Comparison of ENCODE assay signal across 23 cellular contexts in the genomic region with DNA sequence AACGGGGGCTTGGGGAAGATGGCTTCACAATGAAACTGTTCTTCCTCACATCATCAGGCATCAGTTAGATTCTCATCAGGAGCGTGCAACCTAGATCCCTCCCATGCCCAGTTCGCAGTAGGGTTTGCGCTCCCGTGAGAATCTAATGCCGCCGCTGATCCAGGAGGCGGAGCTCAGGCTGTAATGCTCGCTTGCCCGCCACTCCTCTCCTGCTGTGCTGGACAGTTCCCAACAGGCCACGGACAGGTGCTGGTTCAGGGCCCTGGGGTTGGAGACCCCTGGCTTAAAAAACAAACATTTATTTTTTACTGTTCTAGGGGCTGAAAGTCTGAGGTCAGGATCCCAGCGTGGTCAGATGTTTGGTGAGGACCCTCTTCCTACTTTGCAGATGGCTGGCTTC.
A peak's percentile ranks its signal among the peaks of the same experiment; 100 is the strongest.
DNase-seq lines count a peak whose midpoint lies in the region; ATAC-seq, FAIRE-seq and TF ChIP-seq lines count a peak whose summit lies in the region.
"Had no signal": no experiment of that assay in that cellular context is flagged by ENCODE, and none has a peak within 500 bp of the region (broad histone marks: within the 10 kb centered on the region; RNA-seq: fewer than 3 reads in every experiment).

No MANE protein-coding gene starts in this region.

- no peak overlapping the region for H2BK5ac ChIP-seq in H9 (ENCODE audit: insufficient read length, low read length)

- H3K9me3 Mint-ChIP-seq in H9 = no peaks in the 10 kb centered on the region
- H3K9me3 Mint-ChIP-seq in progenitor cell of endocrine pancreas (ENCODE audit: low read depth) = no peaks in the 10 kb centered on the region
- H3K9me3 Mint-ChIP-seq: HFFc6 had no signal

- no peak overlapping the region for H4K91ac ChIP-seq in H9 (ENCODE audit: insufficient read length, low read depth, low read length)

- H3K14ac ChIP-seq in H9 (ENCODE audit: insufficient read depth, low read length) = no peak overlapping the region

- H3K56ac ChIP-seq in H9 (ENCODE audit: insufficient read length, low read depth, low read length) = no peak overlapping the region

- RAD21 ChIA-PET in GM12878 (lab: Charles Lee; ENCODE audit: unreplicated experiment) = no interaction called here

- no peak overlapping the region for H4K5ac ChIP-seq in H9 (ENCODE audit: insufficient read length, low read depth, low read length)

- H3K27me3 ChIP-seq in H9 (ENCODE audit: insufficient read depth, low read length) (no peaks in the 10 kb centered on the region; the same call in 1 of the 2 replicates), GM12878 (replicated peaks in 1 of 2; ENCODE audit: control insufficient read depth in 2 of 2, insufficient read depth in 2 of 2, low read length in 1 of 2) (no peaks in the 10 kb centered on the region)
- H3K27me3 ChIP-seq: BE2C had no signal

- ATAC-seq in GM12878 = no peak
- ATAC-seq: K562 had no signal

- H2BK120ac ChIP-seq in H9 (ENCODE audit: low read depth, low read length, poor library complexity, severe bottlenecking) = no peak overlapping the region

- H2BK12ac ChIP-seq in H9 (ENCODE audit: insufficient read length, low read depth, low read length) = no peak overlapping the region

- H2AFZ ChIP-seq in H9 (ENCODE audit: low read length) (no peak overlapping the region), GM12878 (ENCODE audit: control insufficient read depth, low read depth, low read length) (no peak overlapping the region)

- in situ Hi-C loops in GM12878 (cut with MboI) = no loop called here

- intact Hi-C loops in GM12878 (cut with micrococcal nuclease; ENCODE audit: unreplicated experiment) = no loop called here

- no peak for FAIRE-seq in GM12878 (lab: Jason Lieb, UNC)
- FAIRE-seq: A204.1, G401.6, H1, K562 had no signal

- SMC1A ChIA-PET in GM12878 (lab: Charles Lee; ENCODE audit: uncharacterized antibody, unreplicated experiment) = no interaction called here

- H2AK5ac ChIP-seq in H9 (ENCODE audit: insufficient read length, low read length) = no peak overlapping the region

- no peak overlapping the region for H3K4me3 ChIP-seq in GM12878
- H3K4me3 ChIP-seq: HAP-1, K562 had no signal

- H2BK15ac ChIP-seq in H9 (ENCODE audit: low read depth, low read length) = no peak overlapping the region

- no peaks in the 10 kb centered on the region for H3K36me3 ChIP-seq in GM12878 (ENCODE audit: control insufficient read depth in 2 of 2, insufficient read depth in 2 of 2, low read length in 1 of 2)
- H3K36me3 ChIP-seq: BE2C, HAP-1 had no signal

- no peaks in the 10 kb centered on the region for H3K23me2 ChIP-seq in H9 (ENCODE audit: insufficient read length, low read depth, low read length, poor library complexity, severe bottlenecking)

- H3K23ac ChIP-seq in H9 (ENCODE audit: insufficient read length, low read depth, low read length) = no peak overlapping the region

- DNase-seq in H9 (peak; percentile 50), GM12878 (ENCODE audit: low read depth, low spot score) (no peak), progenitor cell of endocrine pancreas (ENCODE audit: low spot score, unreplicated experiment) (no peak), T1000 (lab: John Stamatoyannopoulos, UW) (no peak), NCI-H345 (lab: John Stamatoyannopoulos, UW) (no peak)
- DNase-seq in effector CD4-positive, alpha-beta T cell = no peak
- DNase-seq: ACHN; BE2C; C1 segment of cervical spinal cord; CD4-positive, CD25-positive, alpha-beta regulatory T cell; CD8-positive, alpha-beta memory T cell; COR-L47; DMS 273 treated with DMSO at 0.1 percent for 48 hours; DMS53; DND-41; EL; HFFc6 had no signal

- no peak overlapping the region for H3K27ac Mint-ChIP-seq in H9
- peak overlapping the region; percentile 30 for H3K27ac Mint-ChIP-seq in progenitor cell of endocrine pancreas
- H3K27ac Mint-ChIP-seq: CD4-positive, CD25-positive, alpha-beta regulatory T cell; CD8-positive, alpha-beta memory T cell; HFFc6 had no signal

- H3K4me1 Mint-ChIP-seq in H9 (peaks cover 23 to 28% of the 10 kb centered on the region in 2 experiments), progenitor cell of endocrine pancreas (ENCODE audit: low read depth) (no peaks in the 10 kb centered on the region)

- peaks cover 34% of the 10 kb centered on the region for H3K27me3 Mint-ChIP-seq in H9 (ENCODE audit: low read depth)
- no peaks in the 10 kb centered on the region for H3K27me3 Mint-ChIP-seq in progenitor cell of endocrine pancreas
- H3K27me3 Mint-ChIP-seq: CD4-positive, CD25-positive, alpha-beta regulatory T cell had no signal

- H3K79me2 ChIP-seq in H9 (ENCODE audit: insufficient read depth, low read length) (no peaks in the 10 kb centered on the region), GM12878 (ENCODE audit: control insufficient read depth, insufficient read depth, low read length) (no peaks in the 10 kb centered on the region)

- H2BK20ac ChIP-seq in H9 (ENCODE audit: low read depth, low read length, poor library complexity, severe bottlenecking) = no peak overlapping the region

- H3T11ph ChIP-seq in H9 (ENCODE audit: low read length) = no peak overlapping the region

- no peak for TF ChIP-seq CTCF in H9 (conservative IDR thresholded peaks at IDR 0.05)
- TF ChIP-seq CTCF in GM12878 (IDR thresholded peaks at IDR 0.05 in 2 of 3, conservative IDR thresholded peaks at IDR 0.05 in 1 of 3; ENCODE audit: control insufficient read depth in 2 of 3, extremely low read depth in 1 of 3, insufficient read depth in 1 of 3, low read depth in 3 of 3, low read length in 3 of 3) = no peak
- TF ChIP-seq CTCF in progenitor cell of endocrine pancreas (IDR thresholded peaks at IDR 0.05; ENCODE audit: unreplicated experiment) = no peak

- peaks cover 5 to 28% (median 9%) of the 10 kb centered on the region in 3 experiments; a peak in 6 of 7 replicates for H3K36me3 Mint-ChIP-seq in H9 (ENCODE audit: insufficient read depth in 1 of 3, low read depth in 3 of 3)
- H3K36me3 Mint-ChIP-seq in progenitor cell of endocrine pancreas (ENCODE audit: insufficient read depth) = peaks cover 34% of the 10 kb centered on the region

- TF ChIP-seq RAD21 in Ishikawa (IDR thresholded peaks at IDR 0.05; ENCODE audit: low read depth) (no peak), GM12878 (IDR thresholded peaks at IDR 0.05; ENCODE audit: insufficient read depth, low read depth, low read length) (no peak)

- H4K20me1 ChIP-seq in H9 (ENCODE audit: control insufficient read depth, insufficient read depth, insufficient read length) (no peaks in the 10 kb centered on the region), GM12878 (ENCODE audit: control insufficient read depth, insufficient read depth) (no peaks in the 10 kb centered on the region)

- CTCF ChIA-PET in GM12878 (lab: Yijun Ruan, JAX) = interaction anchor here (0.6 kb wide), 1 partner anchor 45 kb away, joined by 3 read pairs; no protein-coding TSS in a partner anchor

- no peak overlapping the region for H3K4ac ChIP-seq in H9 (ENCODE audit: low read depth, low read length)

- H3K4me1 ChIP-seq in H9 (ENCODE audit: insufficient read depth, low read length) = no peaks in the 10 kb centered on the region
- no peaks in the 10 kb centered on the region for H3K4me1 ChIP-seq in GM12878 (ENCODE audit: control insufficient read depth, insufficient read depth, low read length)
- H3K4me1 ChIP-seq: BE2C, HAP-1 had no signal

- H3K4me2 ChIP-seq in H9 (ENCODE audit: insufficient read depth, insufficient read length, low read length) (no peak overlapping the region), GM12878 (ENCODE audit: control insufficient read depth, insufficient read depth) (no peak overlapping the region)

- no peak overlapping the region for H3K18ac ChIP-seq in H9 (ENCODE audit: insufficient read length, low read depth, low read length)

- BruUV-seq in GM12878 (replicated peaks; lab: Mats Ljungman, UMichigan) = no TSS peak

- no peak for TF ChIP-seq EP300 in Ishikawa (IDR thresholded peaks at IDR 0.05; ENCODE audit: borderline replicate concordance)
- no peak for TF ChIP-seq EP300 in GM12878 (IDR thresholded peaks at IDR 0.05; ENCODE audit: borderline replicate concordance in 1 of 2, control insufficient read depth in 1 of 2, low read depth in 2 of 2, low read length in 2 of 2)

- H3K4me3 Mint-ChIP-seq in H9 (no peak overlapping the region), progenitor cell of endocrine pancreas (ENCODE audit: low read depth) (no peak overlapping the region)
- H3K4me3 Mint-ChIP-seq: CD4-positive, CD25-positive, alpha-beta regulatory T cell; CD8-positive, alpha-beta memory T cell; HFFc6 had no signal

- H3K9me3 ChIP-seq in H9 (ENCODE audit: control insufficient read depth, low read depth, low read length) (no peaks in the 10 kb centered on the region), GM12878 (replicated peaks; ENCODE audit: control insufficient read depth, insufficient read depth, low read length) (no peaks in the 10 kb centered on the region)
- H3K9me3 ChIP-seq: BE2C, HAP-1 had no signal

- POLR2A ChIA-PET in GM12878 (lab: Charles Lee) = no interaction called here

- no peak overlapping the region for H4K8ac ChIP-seq in H9 (replicated peaks; ENCODE audit: insufficient read length, low read depth, low read length)

- no CpG with 5 or more reads among the region's 12 CpGs for WGBS in H9 (ENCODE audit: extremely low coverage, insufficient read length, low lambda C conversion rate)
- 76% methylated on average over 12 of the region's 12 CpGs for WGBS in GM12878 (ENCODE audit: insufficient coverage, insufficient replicate concordance, low lambda C conversion rate, missing lambda C conversion rate)

- TF ChIP-seq POLR2A in GM12878 (IDR thresholded peaks at IDR 0.05; ENCODE audit: low read depth, low read length) = no peak

- H3K9ac ChIP-seq in H9 (ENCODE audit: extremely low read depth, insufficient read length, low read length) (no peak overlapping the region), GM12878 (ENCODE audit: control insufficient read depth, insufficient read depth, low read length) (no peak overlapping the region)

- no peaks in the 10 kb centered on the region for H3K79me1 ChIP-seq in H9 (ENCODE audit: insufficient read depth, low read depth, low read length, poor library complexity, severe bottlenecking)

- H3K27ac ChIP-seq in H9 (ENCODE audit: insufficient read length, low read depth, low read length) (no peak overlapping the region), GM12878 (ENCODE audit: control insufficient read depth, insufficient read depth) (no peak overlapping the region)

TF ChIP-seq in Ishikawa, 13 proteins besides CTCF, POLR2A, EP300 and RAD21 (continues in another document):
- TF ChIP-seq YY1 (IDR thresholded peaks at IDR 0.05; ENCODE audit: low read depth) (no peak), CEBPB (IDR thresholded peaks at IDR 0.05) (no peak)
